In the genomic region with DNA sequence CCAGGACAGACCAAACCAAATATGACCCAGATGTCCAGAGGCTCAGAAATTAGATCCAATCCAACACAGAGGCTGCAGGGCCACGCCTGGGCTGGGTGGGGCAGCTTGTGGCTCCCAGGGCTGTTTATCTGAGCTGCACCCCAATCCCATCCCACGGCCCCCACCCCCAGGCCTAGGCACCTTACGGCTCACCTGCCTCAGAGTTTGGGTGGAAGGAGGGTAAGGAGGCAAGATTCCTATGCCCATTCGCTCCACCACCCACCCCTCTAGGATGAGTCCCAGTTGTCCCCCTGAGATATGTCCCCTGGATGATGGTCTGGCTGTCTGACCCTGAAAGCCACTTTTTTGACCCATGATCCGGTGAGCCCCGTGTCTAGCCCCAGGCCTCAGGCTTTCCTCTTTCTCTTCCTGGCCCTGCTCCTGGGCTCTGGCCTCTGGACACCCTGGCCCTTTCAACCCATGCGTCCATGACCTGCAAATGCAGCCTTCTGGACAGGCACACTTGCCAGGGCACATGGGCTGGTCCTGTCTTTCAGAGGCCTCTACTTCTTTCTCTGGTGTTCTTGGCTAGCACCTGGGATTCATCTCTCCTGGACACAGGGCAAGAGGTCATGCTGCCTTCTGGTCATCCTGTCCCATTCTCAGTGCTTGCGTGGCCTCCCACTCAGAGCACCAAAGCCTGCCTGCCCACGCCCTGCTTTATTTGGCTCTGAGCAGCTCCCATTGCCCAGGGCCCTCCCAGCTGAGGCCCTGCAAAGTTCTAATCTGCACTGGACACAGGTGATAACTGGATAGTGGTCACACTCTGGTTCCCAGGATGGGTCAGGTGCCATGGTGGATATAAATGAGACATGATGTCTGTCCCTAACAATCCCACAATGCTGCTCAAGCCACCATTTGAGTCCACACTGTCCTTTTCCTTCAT, we compare ENCODE assay signal across 22 cellular contexts. TPM values are rescaled to one million over a fixed set of nuclear protein-coding genes. Genes with fewer than 3 reads are reported as not detected.
"Had no signal": no experiment of that assay in that cellular context is flagged by ENCODE, and none has a peak within 500 bp of the region (broad histone marks: within the 10 kb centered on the region; RNA-seq: fewer than 3 reads in every experiment).

No MANE protein-coding gene starts in this region.

- H3K4me1 ChIP-seq: adrenal gland, breast epithelium, tibial nerve, uterus had no signal

- H3K4me3 Mint-ChIP-seq: activated CD4-positive, alpha-beta T cell treated with anti-CD3 and anti-CD28 coated beads for 36 hours; activated T-cell treated with anti-CD3 and anti-CD28 coated beads, Interleukin-2, amount 50 U/mL, for 4 hours; natural killer cell treated with Interleukin-12 subunit alpha and Interleukin-12 subunit beta and Interleukin-15 and Interleukin-18, amount 100 ng/mL, for 72 hours had no signal

- H3K4me3 ChIP-seq: adrenal gland, breast epithelium, tibial nerve, uterus had no signal

- ATAC-seq: activated CD4-positive, alpha-beta T cell treated with anti-CD3 and anti-CD28 coated beads for 36 hours; activated T-cell treated with anti-CD3 and anti-CD28 coated beads, Interleukin-2, amount 50 U/mL, for 4 hours; left cardiac atrium; natural killer cell treated with Interleukin-12 subunit alpha and Interleukin-12 subunit beta and Interleukin-15 and Interleukin-18, amount 100 ng/mL, for 72 hours had no signal

- H3K9me3 Mint-ChIP-seq: activated T-cell treated with anti-CD3 and anti-CD28 coated beads, Interleukin-2, amount 50 U/mL, for 4 hours; natural killer cell treated with Interleukin-12 subunit alpha and Interleukin-12 subunit beta and Interleukin-15 and Interleukin-18, amount 100 ng/mL, for 72 hours had no signal

- H3K27me3 ChIP-seq: uterus had no signal

- H3K27ac Mint-ChIP-seq: activated CD4-positive, alpha-beta T cell treated with anti-CD3 and anti-CD28 coated beads for 36 hours; natural killer cell treated with Interleukin-12 subunit alpha and Interleukin-12 subunit beta and Interleukin-15 and Interleukin-18, amount 100 ng/mL, for 72 hours had no signal

- H3K27me3 Mint-ChIP-seq: natural killer cell treated with Interleukin-12 subunit alpha and Interleukin-12 subunit beta and Interleukin-15 and Interleukin-18, amount 100 ng/mL, for 72 hours had no signal

- H3K36me3 Mint-ChIP-seq: natural killer cell treated with Interleukin-12 subunit alpha and Interleukin-12 subunit beta and Interleukin-15 and Interleukin-18, amount 100 ng/mL, for 72 hours had no signal

- H3K27ac ChIP-seq: adrenal gland, breast epithelium, tibial nerve, uterus, WERI-Rb-1 had no signal

- H3K36me3 ChIP-seq: adrenal gland, breast epithelium, uterus, WERI-Rb-1 had no signal

- H3K9me3 ChIP-seq: adrenal gland, breast epithelium, tibial nerve, uterus had no signal

- DNase-seq: activated CD4-positive, alpha-beta T cell treated with anti-CD3 and anti-CD28 coated beads for 36 hours; activated CD4-positive, alpha-beta T cell treated with anti-CD3 and anti-CD28 coated beads, Interleukin-2, amount 50 U/mL, for 48 hours; activated naive CD4-positive, alpha-beta T cell treated with anti-CD3 and anti-CD28 coated beads, Interleukin-2, amount 50 U/mL, for 16 hours; activated T-cell treated with anti-CD3 and anti-CD28 coated beads, Interleukin-2, amount 50 U/mL, for 4 hours; adrenal gland; cortex of kidney; effector CD4-positive, alpha-beta T cell; foreskin fibroblast; left cardiac atrium; nucleus accumbens; stimulated activated naive CD4-positive, alpha-beta T cell treated with Interleukin-2 at 50 U/mL for 16 hours; SW 1271; uterus; WERI-Rb-1 had no signal

RNA-seq across cellular contexts. Expression of a gene that starts 54.1 kb away (rescaled TPM):
- total RNA-seq: activated CD4-positive, alpha-beta T cell treated with anti-CD3 and anti-CD28 coated beads for 36 hours; activated T-cell treated with anti-CD3 and anti-CD28 coated beads, Interleukin-2, amount 50 U/mL, for 4 hours; adrenal gland; astrocyte; breast epithelium; glomerular endothelial cell; left cardiac atrium; lower leg skin; natural killer cell treated with Interleukin-12 subunit alpha and Interleukin-12 subunit beta and Interleukin-15 and Interleukin-18, amount 100 ng/mL, for 72 hours; renal cortical epithelial cell; T-helper 2 cell treated with Interferon-gamma antibody and Interleukin-4, amounts not matched to agents 100 ng/mL and 5 ng/mL, for 36 hours; tibial nerve; uterus had no signal

RNA-seq across cellular contexts. Expression of a gene that starts 55.5 kb away (rescaled TPM):
- total RNA-seq: activated CD4-positive, alpha-beta T cell treated with anti-CD3 and anti-CD28 coated beads for 36 hours; activated T-cell treated with anti-CD3 and anti-CD28 coated beads, Interleukin-2, amount 50 U/mL, for 4 hours; adrenal gland; astrocyte; glomerular endothelial cell; left cardiac atrium; lower leg skin; natural killer cell treated with Interleukin-12 subunit alpha and Interleukin-12 subunit beta and Interleukin-15 and Interleukin-18, amount 100 ng/mL, for 72 hours; renal cortical epithelial cell; T-helper 2 cell treated with Interferon-gamma antibody and Interleukin-4, amounts not matched to agents 100 ng/mL and 5 ng/mL, for 36 hours; tibial nerve; uterus had no signal
